In genomic region chr13:44259045-44260042, GRCh38 we compare ENCODE assay signal across 9 cellular contexts.
A peak's percentile ranks its signal among the peaks of the same experiment; 100 is the strongest.
DNase-seq lines count a peak whose midpoint lies in the region; ATAC-seq, FAIRE-seq and TF ChIP-seq lines count a peak whose summit lies in the region.
"Had no signal": no experiment of that assay in that cellular context is flagged by ENCODE, and none has a peak within 500 bp of the region (broad histone marks: within the 10 kb centered on the region; RNA-seq: fewer than 3 reads in every experiment).

No MANE protein-coding gene starts in this region.

- no peaks in the 10 kb centered on the region for H3K36me3 Mint-ChIP-seq in activated CD8-positive, alpha-beta memory T cell treated with anti-CD3 and anti-CD28 coated beads, Interleukin-2, amount 10 ng/mL, durations not matched to agents 7 days and 5 days

- peak overlapping the region; percentile 42 for H3K4me3 Mint-ChIP-seq in activated CD8-positive, alpha-beta memory T cell treated with anti-CD3 and anti-CD28 coated beads, Interleukin-2, amount 10 ng/mL, durations not matched to agents 7 days and 5 days

- no peak overlapping the region for H3K4me3 ChIP-seq in fibroblast of mammary gland (ENCODE audit: control insufficient read depth, low read depth, low read length)

- peak; percentile 29 for DNase-seq in GM12892 (ENCODE audit: insufficient read length)
- peak; percentile 19 for DNase-seq in HCEC 1CT
- peak; percentile 30 for DNase-seq in NCI-H226
- peak; percentile 82 for DNase-seq in activated CD8-positive, alpha-beta memory T cell treated with anti-CD3 and anti-CD28 coated beads, Interleukin-2, amount 10 ng/mL, durations not matched to agents 7 days and 5 days
- peak; percentile 61 for DNase-seq in fibroblast of mammary gland (ENCODE audit: low read depth)
- DNase-seq in stimulated activated CD4-positive, alpha-beta T cell treated with anti-CD3 and anti-CD28 coated beads, TNF-alpha, amount 100 ng/mL, for 1 hour (ENCODE audit: low read depth in 3 of 3, low spot score in 1 of 3): peak; percentile 36 to 53 (median 38)
- DNase-seq in H54 (ENCODE audit: insufficient read length, low spot score): no peak
- no peak for DNase-seq in mesenteric fat pad (ENCODE audit: low spot score)

- H3K9me3 Mint-ChIP-seq in activated CD8-positive, alpha-beta memory T cell treated with anti-CD3 and anti-CD28 coated beads, Interleukin-2, amount 10 ng/mL, durations not matched to agents 7 days and 5 days (ENCODE audit: low read depth): no peaks in the 10 kb centered on the region

- CTCF ChIA-PET in activated CD8-positive, alpha-beta memory T cell treated with anti-CD3 and anti-CD28 coated beads, Interleukin-2, amount 10 ng/mL, durations not matched to agents 7 days and 5 days (lab: Charles Lee): no interaction called here

- no peak for TF ChIP-seq CTCF in fibroblast of mammary gland (conservative IDR thresholded peaks at IDR 0.05; ENCODE audit: control insufficient read depth, insufficient read depth, low read depth, low read length)

- peak; percentile 84 for ATAC-seq in activated CD8-positive, alpha-beta memory T cell treated with anti-CD3 and anti-CD28 coated beads, Interleukin-2, amount 10 ng/mL, durations not matched to agents 7 days and 5 days
- ATAC-seq: Panc1 had no signal

- peaks cover 23% of the 10 kb centered on the region for H3K4me1 Mint-ChIP-seq in activated CD8-positive, alpha-beta memory T cell treated with anti-CD3 and anti-CD28 coated beads, Interleukin-2, amount 10 ng/mL, durations not matched to agents 7 days and 5 days

- FAIRE-seq in GM12892 (lab: Jason Lieb, UNC): peak; percentile 94
- FAIRE-seq in H54 (lab: Jason Lieb, UNC): no peak

- peaks cover 25% of the 10 kb centered on the region for H3K27me3 Mint-ChIP-seq in activated CD8-positive, alpha-beta memory T cell treated with anti-CD3 and anti-CD28 coated beads, Interleukin-2, amount 10 ng/mL, durations not matched to agents 7 days and 5 days

- peak overlapping the region; percentile 71 for H3K27ac Mint-ChIP-seq in activated CD8-positive, alpha-beta memory T cell treated with anti-CD3 and anti-CD28 coated beads, Interleukin-2, amount 10 ng/mL, durations not matched to agents 7 days and 5 days

- TF ChIP-seq POLR2A in GM12892 (IDR thresholded peaks at IDR 0.05; ENCODE audit: low read depth, low read length): peak; percentile 9; the same call in 1 of the 2 replicates
- no peak for TF ChIP-seq POLR2A in H54 (IDR thresholded peaks at IDR 0.05; ENCODE audit: low read depth, low read length)

Comparison
In these comparisons a context has a peak if more than half of its experiments do, and no peak if none do; other contexts are left out.
1. DNase-seq: peak in GM12892 (single experiment), HCEC 1CT (single experiment), NCI-H226 (single experiment), activated CD8-positive, alpha-beta memory T cell treated with anti-CD3 and anti-CD28 coated beads, Interleukin-2, amount 10 ng/mL, durations not matched to agents 7 days and 5 days (single experiment), fibroblast of mammary gland (single experiment) and stimulated activated CD4-positive, alpha-beta T cell treated with anti-CD3 and anti-CD28 coated beads, TNF-alpha, amount 100 ng/mL, for 1 hour (3 of 3); none in H54 (single experiment) and mesenteric fat pad (single experiment).